30 cellular contexts compared by ENCODE assay signal in the genomic region with DNA sequence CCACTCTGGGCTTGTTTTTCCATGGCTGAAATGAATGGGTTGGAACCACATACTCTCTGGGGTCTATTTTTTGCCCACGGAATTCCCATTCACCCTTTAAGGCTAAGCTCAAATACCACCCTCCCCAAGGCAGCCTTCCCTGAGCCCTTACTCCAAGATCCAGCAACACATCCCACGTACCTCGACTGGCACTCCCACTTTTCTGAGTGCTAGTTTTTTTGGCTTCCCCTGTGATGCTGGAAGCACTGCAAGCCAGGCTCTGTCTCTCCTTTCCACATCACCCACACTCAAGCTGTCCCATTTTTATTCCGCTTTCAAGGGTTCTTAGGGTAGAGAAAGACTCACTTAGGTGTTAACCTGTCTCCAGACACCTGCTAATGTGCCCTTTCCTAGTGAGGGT. TPM values are rescaled to one million over a fixed set of nuclear protein-coding genes. Genes with fewer than 3 reads are reported as not detected.
"Had no signal": no experiment of that assay in that cellular context is flagged by ENCODE, and none has a peak within 500 bp of the region (broad histone marks: within the 10 kb centered on the region; RNA-seq: fewer than 3 reads in every experiment).

No MANE protein-coding gene starts in this region.

- DNase-seq: immature natural killer cell; kidney; left ventricle myocardium inferior; mesendoderm; mucosa of descending colon; naive thymus-derived CD4-positive, alpha-beta T cell; nephron progenitor cell; ovary; right lobe of liver; stimulated activated CD4-positive, alpha-beta T cell treated with anti-CD3 and anti-CD28 coated beads, Interleukin-1b, Interleukin-23, amount 100 ng/mL, for 48 hours; stimulated activated CD4-positive, alpha-beta T cell treated with anti-CD3 and anti-CD28 coated beads, Interleukin-2, amount 100 ng/mL, for 48 hours; stimulated activated CD4-positive, alpha-beta T cell treated with anti-CD3 and anti-CD28 coated beads, Interleukin-4, amount 100 ng/mL, for 4 hours; stimulated activated CD8-positive, alpha-beta memory T cell treated with anti-CD3 and anti-CD28 coated beads, Interleukin-4, amount 100 ng/mL, for 48 hours; stimulated activated naive CD4-positive, alpha-beta T cell treated with Interleukin-2 at 50 U/mL for 16 hours; stimulated activated naive CD8-positive, alpha-beta T cell treated with anti-CD3 and anti-CD28 coated beads, Interleukin-15, amount 100 ng/mL, for 72 hours; substantia nigra; testis; thyroid gland; transverse colon; upper lobe of left lung had no signal

- H3K4me3 Mint-ChIP-seq: immature natural killer cell; mesothelial cell of epicardium; nephron progenitor cell; neural progenitor cell; stimulated activated memory B cell treated with anti-CD40 and anti-IgM and Interleukin-4, amounts not matched to agents 10 μg/mL and 1 μg/mL and 100 μg/mL, for 72 hours; stimulated activated naive CD8-positive, alpha-beta T cell treated with anti-CD3 and anti-CD28 coated beads, Interleukin-15, amount 100 ng/mL, for 72 hours had no signal

- H3K27me3 ChIP-seq: neural progenitor cell, ovary, right atrium auricular region, right lobe of liver, testis, thyroid gland, transverse colon, upper lobe of left lung, vagina had no signal

- H3K27ac ChIP-seq: left ventricle myocardium inferior, neural progenitor cell, neutrophil, ovary, right atrium auricular region, right lobe of liver, testis, thyroid gland, transverse colon, upper lobe of left lung, vagina had no signal

- H3K36me3 ChIP-seq: neutrophil, ovary had no signal

- H3K9me3 ChIP-seq: neutrophil, ovary, right lobe of liver, testis, thyroid gland, vagina had no signal

- H3K27me3 Mint-ChIP-seq: naive thymus-derived CD4-positive, alpha-beta T cell; progenitor cell of endocrine pancreas; stimulated activated memory B cell treated with anti-CD40 and anti-IgM and Interleukin-4, amounts not matched to agents 10 μg/mL and 1 μg/mL and 100 μg/mL, for 72 hours; stimulated activated naive CD8-positive, alpha-beta T cell treated with anti-CD3 and anti-CD28 coated beads, Interleukin-15, amount 100 ng/mL, for 72 hours had no signal

- ATAC-seq: mucosa of descending colon; naive thymus-derived CD4-positive, alpha-beta T cell; right lobe of liver; stimulated activated memory B cell treated with anti-CD40 and anti-IgM and Interleukin-4, amounts not matched to agents 10 μg/mL and 1 μg/mL and 100 μg/mL, for 72 hours; stimulated activated naive CD8-positive, alpha-beta T cell treated with anti-CD3 and anti-CD28 coated beads, Interleukin-15, amount 100 ng/mL, for 72 hours had no signal

- H3K27ac Mint-ChIP-seq: mesothelial cell of epicardium; nephron progenitor cell; neural progenitor cell; progenitor cell of endocrine pancreas; stimulated activated memory B cell treated with anti-CD40 and anti-IgM and Interleukin-4, amounts not matched to agents 10 μg/mL and 1 μg/mL and 100 μg/mL, for 72 hours; stimulated activated naive CD8-positive, alpha-beta T cell treated with anti-CD3 and anti-CD28 coated beads, Interleukin-15, amount 100 ng/mL, for 72 hours had no signal

- H3K4me3 ChIP-seq: left ventricle myocardium inferior, lung, mucosa of descending colon, neural progenitor cell, ovary, right atrium auricular region, right lobe of liver, smooth muscle cell, testis, thyroid gland, transverse colon, upper lobe of left lung, vagina had no signal

- H3K9me3 Mint-ChIP-seq: stimulated activated memory B cell treated with anti-CD40 and anti-IgM and Interleukin-4, amounts not matched to agents 10 μg/mL and 1 μg/mL and 100 μg/mL, for 72 hours had no signal

RNA-seq across cellular contexts. Expression of gene PIP5KL1, which starts 37.2 kb away (rescaled TPM):
- total RNA-seq: skeletal muscle tissue had no signal
